ENCODE assay signal across 1 cellular context in genomic region chr14:102870994-102871831, GRCh38.
TF ChIP-seq lines count a peak whose summit lies in the region.

No MANE protein-coding gene starts in this region.

TF ChIP-seq in HepG2, 621 proteins besides CTCF, POLR2A, EP300 and RAD21:
- TF ChIP-seq HNRNPL (IDR thresholded peaks at IDR 0.05; ENCODE audit: low read depth, low read length): 0 out of 2 replicates have a peak, but pooled peaks have one; percentile 60
- peak; percentile 34 for TF ChIP-seq ZNF687 (CRISPR knock-in tag; IDR thresholded peaks at IDR 0.05)
- TF ChIP-seq ZBTB7A (CRISPR knock-in tag; IDR thresholded peaks at IDR 0.05): no peak
- TF ChIP-seq JUN (CRISPR knock-in tag; IDR thresholded peaks at IDR 0.05): no peak
- TF ChIP-seq TBP (CRISPR knock-in tag; IDR thresholded peaks at IDR 0.05): no peak
- 0 out of 2 replicates have a peak, but pooled peaks have one; percentile 34 for TF ChIP-seq NRL (CRISPR knock-in tag; IDR thresholded peaks at IDR 0.05; ENCODE audit: borderline replicate concordance)
- TF ChIP-seq RNF219 (CRISPR knock-in tag; IDR thresholded peaks at IDR 0.05): no peak
